Comparison of ENCODE assay signal across 8 cellular contexts in the genomic region with DNA sequence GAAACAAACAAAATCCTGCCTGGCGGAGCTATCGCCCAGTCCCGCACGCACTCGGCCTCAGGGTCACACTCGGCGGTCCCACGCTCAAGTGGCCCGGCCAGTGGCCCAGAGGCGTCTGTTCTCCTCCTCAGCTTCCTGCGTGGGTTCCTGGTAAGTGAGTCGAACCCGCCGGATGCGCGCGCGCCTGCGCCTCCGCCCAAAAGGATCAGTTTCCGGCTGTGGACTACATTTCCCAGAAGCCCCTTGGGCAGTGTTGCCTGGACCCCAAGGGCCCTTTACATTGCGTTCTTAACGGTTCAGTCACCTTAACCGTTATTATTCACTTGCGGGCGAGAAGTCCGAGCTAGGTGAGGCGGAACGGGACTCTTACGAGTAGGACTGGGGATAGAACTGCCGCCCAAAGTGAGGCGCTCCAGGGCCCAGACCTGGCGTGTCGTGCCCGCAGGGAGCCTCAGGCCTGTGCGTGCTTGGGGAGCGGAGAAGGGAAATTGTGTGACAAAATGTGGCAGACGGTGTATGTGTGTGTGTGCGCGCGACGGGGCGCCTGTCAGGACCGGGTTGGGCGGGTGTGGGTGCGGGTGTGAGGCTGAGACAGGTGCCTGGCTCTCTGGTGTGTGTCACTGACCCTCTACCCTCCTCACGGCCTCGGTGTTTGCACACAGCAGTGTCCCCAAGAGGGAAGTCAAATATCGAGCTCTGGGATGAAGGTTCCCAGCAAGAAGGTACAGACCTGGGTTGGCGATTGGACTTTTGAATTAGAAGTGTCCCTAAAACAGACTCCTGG. TPM values are rescaled to one million over a fixed set of nuclear protein-coding genes. Genes with fewer than 3 reads are reported as not detected.
DNase-seq lines count a peak whose midpoint lies in the region; ATAC-seq and TF ChIP-seq lines count a peak whose summit lies in the region.

A gene (plus strand): TSS at position 250 of the 784 bp plus-strand sequence. CDS start 1,267 bp downstream, outside the sequence.

- peaks cover 7% of the 10 kb centered on the region; the same call in 1 of the 2 replicates for H3K36me3 ChIP-seq in PC-3 (ENCODE audit: low read depth, low read length)
- no peaks in the 10 kb centered on the region for H3K36me3 ChIP-seq in esophagus (ENCODE audit: control insufficient read depth in 2 of 2, insufficient read depth in 2 of 2, low read length in 1 of 2)
- H3K36me3 ChIP-seq in mucosa of rectum (ENCODE audit: control insufficient read depth in 2 of 2, insufficient read depth in 2 of 2, low read length in 2 of 2) = no peaks in the 10 kb centered on the region

- H3K4me1 ChIP-seq in PC-3 (ENCODE audit: insufficient read depth, low read length) = peaks cover 19% of the 10 kb centered on the region
- peaks cover 0 to 6% of the 10 kb centered on the region in 2 donors for H3K4me1 ChIP-seq in esophagus (ENCODE audit: control insufficient read depth in 2 of 2, insufficient read depth in 2 of 2, low read length in 1 of 2)
- H3K4me1 ChIP-seq in mucosa of rectum (ENCODE audit: control insufficient read depth in 2 of 2, insufficient read depth in 2 of 2, low read length in 2 of 2) = peaks cover 13 to 14% of the 10 kb centered on the region in 2 donors

- DNase-seq in DMS114 treated with DMSO at 0.1 percent for 48 hours (lab: John Stamatoyannopoulos, UW; ENCODE audit: unreplicated experiment) (peak; percentile 82), KBM-7 (peak; percentile 95), PC-3 (peak; percentile 78)
- peak; percentile 92 for DNase-seq in activated T-cell treated with anti-CD3 and anti-CD28 coated beads, Interleukin-2, amount 50 U/mL, for 24 hours
- DNase-seq in stimulated activated CD8-positive, alpha-beta memory T cell treated with anti-CD3 and anti-CD28 coated beads, Interleukin-4, amount 100 ng/mL, for 4 hours (ENCODE audit: low read depth in 2 of 2, low spot score in 1 of 2) = peak; percentile 78 to 82

- no peak for TF ChIP-seq CTCF in PC-3 (conservative IDR thresholded peaks at IDR 0.05; ENCODE audit: low read depth, low read length)

- H3K4me3 Mint-ChIP-seq in activated T-cell treated with anti-CD3 and anti-CD28 coated beads, Interleukin-2, amount 50 U/mL, for 24 hours = peak within 1 kb of the TSS; percentile 96

- peaks cover 62% of the 10 kb centered on the region for H3K36me3 Mint-ChIP-seq in activated T-cell treated with anti-CD3 and anti-CD28 coated beads, Interleukin-2, amount 50 U/mL, for 24 hours (ENCODE audit: low read depth)

- TSS peak; percentile 73 for BruUV-seq in PC-3 (replicated peaks; lab: Mats Ljungman, UMichigan)

- H3K79me2 ChIP-seq in PC-3 (ENCODE audit: low read length) = peaks cover 13% of the 10 kb centered on the region

- no peaks in the 10 kb centered on the region for H3K9me2 ChIP-seq in PC-3 (replicated peaks; ENCODE audit: low read length)

- H3K4me3 ChIP-seq in PC-3 (ENCODE audit: low read length) (peak within 1 kb of the TSS; percentile 89), esophagus (ENCODE audit: low read depth in 1 of 2, low read length in 2 of 2) (peak within 1 kb of the TSS; percentile 65 to 74), mucosa of rectum (ENCODE audit: low read length in 2 of 2) (peak within 1 kb of the TSS; percentile 87 to 89)

- H3K9me3 Mint-ChIP-seq in activated T-cell treated with anti-CD3 and anti-CD28 coated beads, Interleukin-2, amount 50 U/mL, for 24 hours = peaks cover 20% of the 10 kb centered on the region

- no peaks in the 10 kb centered on the region for H3K27me3 Mint-ChIP-seq in activated T-cell treated with anti-CD3 and anti-CD28 coated beads, Interleukin-2, amount 50 U/mL, for 24 hours

- ATAC-seq in GM21717 (IDR thresholded peaks at IDR 0.05; ENCODE audit: unreplicated experiment) (peak; percentile 86), PC-3 (peak; percentile 93)

- peaks cover 52% of the 10 kb centered on the region for H3K4me1 Mint-ChIP-seq in activated T-cell treated with anti-CD3 and anti-CD28 coated beads, Interleukin-2, amount 50 U/mL, for 24 hours (ENCODE audit: low read depth)

- CTCF ChIA-PET in PC-3 (lab: Charles Lee) = no interaction called here

- no peaks in the 10 kb centered on the region for H4K20me1 ChIP-seq in PC-3 (ENCODE audit: low read length)

- H2AFZ ChIP-seq in PC-3 (ENCODE audit: low read length) = peak within 1 kb of the TSS; percentile 95

- intact Hi-C loops in PC-3 (cut with micrococcal nuclease) = no loop called here

- POLR2A ChIA-PET in PC-3 (lab: Charles Lee; ENCODE audit: unreplicated experiment) = no interaction called here

- H3K27me3 ChIP-seq in PC-3 (ENCODE audit: low read length) (no peaks in the 10 kb centered on the region), esophagus (ENCODE audit: control insufficient read depth in 1 of 2, insufficient read depth in 2 of 2, low read length in 2 of 2) (no peaks in the 10 kb centered on the region), mucosa of rectum (ENCODE audit: control insufficient read depth in 2 of 2, insufficient read depth in 2 of 2, low read length in 2 of 2) (no peaks in the 10 kb centered on the region)

- no peaks in the 10 kb centered on the region for H3K9me3 ChIP-seq in PC-3 (ENCODE audit: low read length)
- H3K9me3 ChIP-seq in esophagus (ENCODE audit: control insufficient read depth in 2 of 2, insufficient read depth in 1 of 2, low read depth in 1 of 2, low read length in 1 of 2) = no peaks in the 10 kb centered on the region
- H3K9me3 ChIP-seq in mucosa of rectum (ENCODE audit: control insufficient read depth in 2 of 2, low read length in 2 of 2) = no peaks in the 10 kb centered on the region

- WGBS in esophagus, 2 donors = 1% methylated on average over 50 of the region's 50 CpGs

- peak within 1 kb of the TSS; percentile 92 for H3K4me2 ChIP-seq in PC-3 (ENCODE audit: low read length)

- in situ Hi-C loops in KBM-7 (cut with MboI; ENCODE audit: low pct_unique_long_range_greater_than_20kb, low sequenced_read_pairs) = no loop called here

- H3K9ac ChIP-seq in PC-3 (ENCODE audit: low read length) (peak within 1 kb of the TSS; percentile 93), mucosa of rectum (ENCODE audit: low read depth in 1 of 2, low read length in 2 of 2) (peak within 1 kb of the TSS; percentile 78 to 83)

- peak within 1 kb of the TSS; percentile 98 for H3K27ac Mint-ChIP-seq in activated T-cell treated with anti-CD3 and anti-CD28 coated beads, Interleukin-2, amount 50 U/mL, for 24 hours

- H3K27ac ChIP-seq in PC-3 (ENCODE audit: low read length) (peak within 1 kb of the TSS; percentile 90), esophagus (ENCODE audit: low read depth in 2 of 2, low read length in 1 of 2) (peak within 1 kb of the TSS; percentile 86 to 90), mucosa of rectum (ENCODE audit: low read depth in 2 of 2, low read length in 2 of 2) (peak within 1 kb of the TSS; percentile 73 to 81)

- H3F3A ChIP-seq in PC-3 (ENCODE audit: low read length, unreplicated experiment) = no peaks in the 10 kb centered on the region

RNA-seq across cellular contexts. Expression of the gene that starts here (rescaled TPM):
- 0.69 and 2.5 TPM in 2 replicates for total RNA-seq in PC-3 (2014; rRNA removed)
- under 1 TPM; 0.52 to 0.90 TPM for polyA plus RNA-seq in esophagus

Comparison
In these comparisons a context has a peak if more than half of its experiments do, and no peak if none do; other contexts are left out.
1. Peak in every context shown above with its lines: DNase-seq, ATAC-seq, H3K4me3 ChIP-seq and H3K27ac ChIP-seq.